Comparison of ENCODE assay signal across 8 cellular contexts in the genomic region with DNA sequence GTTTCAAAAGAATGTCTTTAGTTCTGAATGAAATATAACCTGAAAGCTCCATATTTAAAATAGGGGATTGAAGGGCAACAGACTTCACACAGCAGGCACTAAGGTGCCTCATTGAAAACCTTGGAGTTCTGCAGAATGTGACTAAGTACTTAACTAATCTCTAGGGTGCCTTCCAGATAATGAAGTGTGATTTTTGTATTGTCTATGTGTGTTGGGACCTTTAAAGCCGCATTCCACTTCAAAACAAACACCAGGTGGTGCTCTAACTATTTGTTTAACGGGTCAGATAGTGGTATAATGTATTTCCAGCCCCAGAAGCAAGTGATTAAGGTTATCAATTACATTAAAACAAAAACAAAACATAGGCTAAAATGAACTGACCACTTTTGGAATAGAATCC. TPM values are rescaled to one million over a fixed set of nuclear protein-coding genes. Genes with fewer than 3 reads are reported as not detected.
DNase-seq lines count a peak whose midpoint lies in the region; ATAC-seq, FAIRE-seq and TF ChIP-seq lines count a peak whose summit lies in the region.

No MANE protein-coding gene starts in this region.

- no peak for ATAC-seq in HG03175 (IDR thresholded peaks at IDR 0.05; ENCODE audit: unreplicated experiment)

- H3K4me2 ChIP-seq in SU-DHL-6 (ENCODE audit: low read depth, low read length, poor library complexity, severe bottlenecking): no peak overlapping the region

- H3K27ac ChIP-seq in SU-DHL-6 (ENCODE audit: low read depth, low read length) (no peak overlapping the region), testis (no peak overlapping the region)
- no peak overlapping the region for H3K27ac ChIP-seq in CD4-positive, alpha-beta memory T cell (ENCODE audit: low read depth, low read length)

- H3K36me3 ChIP-seq in SU-DHL-6 (ENCODE audit: low read length) (peaks cover 55% of the 10 kb centered on the region), testis (ENCODE audit: low read depth, missing control alignments) (no peaks in the 10 kb centered on the region)
- H3K36me3 ChIP-seq in CD4-positive, alpha-beta memory T cell (ENCODE audit: insufficient read depth, low read length): peaks cover 40% of the 10 kb centered on the region

- POLR2A ChIA-PET in AG04449 (lab: Yijun Ruan, JAX): no interaction called here
- POLR2A ChIA-PET in CD4-positive, alpha-beta memory T cell (lab: Charles Lee; ENCODE audit: partially characterized antibody): no interaction called here

- H3K27me3 Mint-ChIP-seq in CD4-positive, alpha-beta memory T cell: no peaks in the 10 kb centered on the region

- H2AFZ ChIP-seq in SU-DHL-6 (ENCODE audit: low read depth, low read length, severe bottlenecking): no peak overlapping the region

- 41 to 52% methylated on average over 2 of the region's 2 CpGs for WGBS in testis, 2 donors

- no peak overlapping the region for H3K9ac ChIP-seq in SU-DHL-6 (ENCODE audit: low read length)

- no peaks in the 10 kb centered on the region for H3K4me1 ChIP-seq in testis
- no peaks in the 10 kb centered on the region for H3K4me1 ChIP-seq in CD4-positive, alpha-beta memory T cell (ENCODE audit: insufficient read depth, low read length)

- H3K27me3 ChIP-seq in SU-DHL-6 (ENCODE audit: low read length) (no peaks in the 10 kb centered on the region), testis (no peaks in the 10 kb centered on the region)
- no peaks in the 10 kb centered on the region for H3K27me3 ChIP-seq in CD4-positive, alpha-beta memory T cell (ENCODE audit: insufficient read depth, low read length)

- TF ChIP-seq POLR2A in GM12891 (IDR thresholded peaks at IDR 0.05; ENCODE audit: low read depth, low read length): no peak
- no peak for TF ChIP-seq POLR2A in testis (IDR thresholded peaks at IDR 0.05)

- peaks cover 45 to 78% of the 10 kb centered on the region in 2 donors for H3K36me3 Mint-ChIP-seq in CD4-positive, alpha-beta memory T cell

- peaks cover 7% of the 10 kb centered on the region; the same call in 1 of the 2 replicates for H3K79me2 ChIP-seq in SU-DHL-6 (ENCODE audit: insufficient read depth, low read length)

- no peak for DNase-seq in AG04449 (ENCODE audit: low read depth, low spot score)
- DNase-seq in GM12891 (ENCODE audit: insufficient read length, low spot score): no peak
- DNase-seq in inferior parietal cortex (ENCODE audit: extremely low spot score): peak; percentile 23
- no peak for DNase-seq in testis
- no peak for DNase-seq in NCI-H128 (lab: John Stamatoyannopoulos, UW; ENCODE audit: unreplicated experiment)
- no peak for DNase-seq in CD4-positive, alpha-beta memory T cell

- FAIRE-seq in GM12891 (lab: Jason Lieb, UNC): peak; percentile 83

- CTCF ChIA-PET in AG04449 (lab: Yijun Ruan, JAX): interaction anchor here (0.7 to 3.0 kb wide), 6 partner anchors 9 to 459 kb away, joined by 3 to 13 read pairs (median 3); no protein-coding TSS in a partner anchor
- CTCF ChIA-PET in CD4-positive, alpha-beta memory T cell (lab: Charles Lee; ENCODE audit: partially characterized antibody): no interaction called here

- no peak overlapping the region for H3K4me3 Mint-ChIP-seq in CD4-positive, alpha-beta memory T cell

- 0 out of 2 replicates have a peak, but pooled peaks cover 5% of the 10 kb centered on the region for H4K20me1 ChIP-seq in SU-DHL-6 (ENCODE audit: low read depth, low read length)

- no peaks in the 10 kb centered on the region for H3K9me3 Mint-ChIP-seq in CD4-positive, alpha-beta memory T cell

- H3K27ac Mint-ChIP-seq in CD4-positive, alpha-beta memory T cell: peak overlapping the region in 1 of 7 donors; percentile 46

- H3K4me1 Mint-ChIP-seq in CD4-positive, alpha-beta memory T cell: peaks cover 5 to 12% (median 7%) of the 10 kb centered on the region in 4 donors

- no peaks in the 10 kb centered on the region for H3K9me3 ChIP-seq in SU-DHL-6 (ENCODE audit: insufficient read depth, low read length)
- H3K9me3 ChIP-seq in testis: no peaks in the 10 kb centered on the region
- H3K9me3 ChIP-seq in CD4-positive, alpha-beta memory T cell (ENCODE audit: control insufficient read depth in 1 of 2, low read length in 2 of 2): no peaks in the 10 kb centered on the region

- H3K4me3 ChIP-seq in AG04449 (ENCODE audit: low read depth, low read length): no peak overlapping the region
- H3K4me3 ChIP-seq in SU-DHL-6 (ENCODE audit: insufficient read depth, low read length, poor library complexity, severe bottlenecking): no peak overlapping the region
- H3K4me3 ChIP-seq in testis: no peak overlapping the region
- H3K4me3 ChIP-seq in CD4-positive, alpha-beta memory T cell (ENCODE audit: low read length in 2 of 2): no peak overlapping the region

- peaks cover 3% of the 10 kb centered on the region; the same call in 1 of the 2 replicates for H3F3A ChIP-seq in SU-DHL-6 (ENCODE audit: insufficient read depth)

- H3K9me2 ChIP-seq in SU-DHL-6 (replicated peaks; ENCODE audit: insufficient read depth, low read length): no peaks in the 10 kb centered on the region

- TF ChIP-seq CTCF in AG04449 (IDR thresholded peaks at IDR 0.05; ENCODE audit: insufficient read depth, low read length, missing control alignments) (peak; percentile 25), SU-DHL-6 (IDR thresholded peaks at IDR 0.05; ENCODE audit: insufficient read depth, low read length, poor library complexity, severe bottlenecking) (peak; percentile 25), testis (IDR thresholded peaks at IDR 0.05) (peak in 1 of 3 experiments; percentile 19)

- intact Hi-C loops in testis (cut with DNase I; ENCODE audit: low total_unique reads): no loop called here
- intact Hi-C loops in CD4-positive, alpha-beta memory T cell (cut with micrococcal nuclease): no loop called here

TF ChIP-seq in GM12891, 5 proteins besides CTCF, POLR2A, EP300 and RAD21:
- TF ChIP-seq TAF1 (IDR thresholded peaks at IDR 0.05; ENCODE audit: low read depth, low read length) (no peak), POLR2AphosphoS5 (IDR thresholded peaks at IDR 0.05; ENCODE audit: low read depth, low read length) (no peak), SPI1 (IDR thresholded peaks at IDR 0.05; ENCODE audit: low read depth, low read length) (no peak), POU2F2 (IDR thresholded peaks at IDR 0.05; ENCODE audit: low read depth, low read length) (no peak), PAX5 (IDR thresholded peaks at IDR 0.05; ENCODE audit: insufficient read depth, low read length, severe bottlenecking) (no peak)
TF ChIP-seq in GM12891: peak in this region for 0.

RNA-seq across cellular contexts. Expression of a gene that starts 28.0 kb away (rescaled TPM):
- polyA plus RNA-seq in GM12891 (2012; ENCODE audit: low read depth, missing spikeins): 49.9 TPM
- total RNA-seq in testis: 100 to 1,000 TPM; 107 TPM
- 116 TPM for polyA plus RNA-seq in testis (ENCODE audit: insufficient read depth, low read depth, low replicate concordance)
- 10 to 100 TPM; 42.3 to 44.9 TPM for total RNA-seq in CD4-positive, alpha-beta memory T cell
- polyA plus RNA-seq in CD4-positive, alpha-beta memory T cell: 10 to 100 TPM; 50.8 to 56.6 TPM
